1 cellular context compared by ENCODE assay signal in the genomic region with DNA sequence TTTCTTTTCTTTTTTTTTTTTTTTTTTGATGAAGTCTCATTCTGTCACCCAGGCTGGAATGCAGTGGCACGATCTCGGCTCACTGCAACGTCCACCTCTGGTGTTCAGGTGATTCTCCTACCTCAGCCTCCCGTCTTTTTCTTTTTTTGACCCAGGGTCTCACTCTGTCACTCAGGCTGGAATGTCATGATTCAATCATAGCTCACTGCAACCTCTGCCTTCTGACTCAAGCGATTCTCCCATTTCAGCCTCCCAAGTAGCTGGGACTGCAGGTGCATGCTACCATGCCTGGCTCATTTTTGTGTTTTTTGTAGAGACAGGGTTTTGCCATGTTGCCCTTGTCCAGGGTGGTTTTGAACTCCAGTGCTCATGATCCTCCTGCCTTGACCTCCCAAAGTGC.
TF ChIP-seq lines count a peak whose summit lies in the region.

No MANE protein-coding gene starts in this region.

TF ChIP-seq in endothelial cell of umbilical vein, 7 proteins besides CTCF, POLR2A, EP300 and RAD21:
- no peak for TF ChIP-seq JUN (IDR thresholded peaks at IDR 0.05; ENCODE audit: borderline replicate concordance, insufficient read depth, insufficient read length, low read depth)
- TF ChIP-seq, protein P1, sequence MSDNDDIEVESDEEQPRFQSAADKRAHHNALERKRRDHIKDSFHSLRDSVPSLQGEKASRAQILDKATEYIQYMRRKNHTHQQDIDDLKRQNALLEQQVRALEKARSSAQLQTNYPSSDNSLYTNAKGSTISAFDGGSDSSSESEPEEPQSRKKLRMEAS (IDR thresholded peaks at IDR 0.05; ENCODE audit: insufficient read depth, insufficient read length): no peak
- no peak for TF ChIP-seq MYC (IDR thresholded peaks at IDR 0.05; ENCODE audit: low read depth, low read length)
- TF ChIP-seq FOS (IDR thresholded peaks at IDR 0.05; ENCODE audit: borderline replicate concordance, insufficient read depth, low read length): no peak
- TF ChIP-seq EZH2 (IDR thresholded peaks at IDR 0.05; ENCODE audit: borderline replicate concordance, low read depth, low read length, severe bottlenecking): no peak
- TF ChIP-seq GATA2 (IDR thresholded peaks at IDR 0.05; ENCODE audit: insufficient read depth, insufficient read length, low read depth, low read length): no peak
- no peak for TF ChIP-seq POLR2AphosphoS5 (IDR thresholded peaks at IDR 0.05; ENCODE audit: insufficient read depth, low read depth, low read length)
TF ChIP-seq in endothelial cell of umbilical vein: peak in this region for 0.
